In the genomic region with DNA sequence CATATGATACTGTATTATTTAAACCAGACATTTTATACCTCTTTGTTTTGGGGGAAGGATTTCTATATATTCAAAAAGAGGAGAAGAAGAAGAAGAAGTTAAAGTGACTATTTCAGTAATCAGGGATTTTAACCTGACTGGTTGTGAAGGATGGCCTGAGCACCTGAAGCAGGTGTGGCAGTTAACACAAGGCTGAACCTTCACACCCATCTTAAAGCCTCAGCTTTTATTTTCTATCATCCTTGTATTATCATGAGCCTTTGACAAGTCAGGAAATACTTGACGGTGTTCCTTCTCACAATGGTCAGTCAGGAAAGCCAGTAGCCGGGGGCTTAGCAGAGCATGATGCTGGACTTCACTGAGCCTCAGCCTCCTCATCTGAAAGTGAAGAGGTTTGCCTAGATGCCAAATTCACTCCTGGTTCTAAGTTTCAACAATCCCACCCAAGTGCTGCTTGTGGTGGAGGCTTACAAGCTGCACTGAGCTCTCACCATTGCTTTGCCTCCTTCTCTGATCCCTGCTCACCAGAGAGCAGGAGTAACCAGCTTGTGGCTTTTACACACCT, we compare ENCODE assay signal across 28 cellular contexts.
A peak's percentile ranks its signal among the peaks of the same experiment; 100 is the strongest.
DNase-seq lines count a peak whose midpoint lies in the region; ATAC-seq and TF ChIP-seq lines count a peak whose summit lies in the region.
"Had no signal": no experiment of that assay in that cellular context is flagged by ENCODE, and none has a peak within 500 bp of the region (broad histone marks: within the 10 kb centered on the region; RNA-seq: fewer than 3 reads in every experiment).

No MANE protein-coding gene starts in this region.

- H3K27me3 ChIP-seq in SK-N-SH (ENCODE audit: insufficient read depth), result no peaks in the 10 kb centered on the region
- H3K27me3 ChIP-seq in tibial artery, result no peaks in the 10 kb centered on the region
- H3K27me3 ChIP-seq: adrenal gland, BE2C, MG63, spleen had no signal

- no peaks in the 10 kb centered on the region for H3K9me3 ChIP-seq in SK-N-SH
- H3K9me3 ChIP-seq in tibial artery, result no peaks in the 10 kb centered on the region
- H3K9me3 ChIP-seq: adrenal gland, BE2C, HAP-1, MG63, psoas muscle, spleen had no signal

- H3K36me3 Mint-ChIP-seq in chondrocyte (ENCODE audit: low read depth), result no peaks in the 10 kb centered on the region

- peak overlapping the region; percentile 27; the same call in 1 of the 2 replicates for H3K9ac ChIP-seq in SK-N-SH

- peak overlapping the region; percentile 87 for H3K27ac Mint-ChIP-seq in chondrocyte (ENCODE audit: unreplicated experiment)
- H3K27ac Mint-ChIP-seq: stimulated activated naive CD8-positive, alpha-beta T cell treated with anti-CD3 and anti-CD28 coated beads, Interleukin-15, Interleukin-2, amounts not matched to agents 100 ng/mL and 50 ng/mL, for 24 hours; T-helper 1 cell treated with Interleukin-12 subunit alpha and Interleukin-12 subunit beta and Interleukin-4 antibody, amounts not matched to agents 30 μg/mL and 1 μg/mL, for 36 hours had no signal

- no peak for TF ChIP-seq EP300 in SK-N-SH (IDR thresholded peaks at IDR 0.05; ENCODE audit: borderline replicate concordance in 1 of 2, low read depth in 1 of 2, low read length in 1 of 2)

- intact Hi-C loops in left colon (cut with DNase I, micrococcal nuclease), result loop anchor here in 1 of 2 donors (10.0 kb wide), 3 partner anchors 108 to 988 kb away; no protein-coding TSS in a partner anchor
- intact Hi-C loops in tibial artery (cut with DNase I; ENCODE audit: low total_unique reads), result loop anchor here (5.0 kb wide), 3 partner anchors 51 to 106 kb away; no protein-coding TSS in a partner anchor

- DNase-seq in SK-N-SH, result no peak
- no peak for DNase-seq in chondrocyte (ENCODE audit: low spot score)
- no peak for DNase-seq in left colon
- DNase-seq in tibial artery, result no peak
- DNase-seq in NCI-H748 treated with DMSO at 0.1 percent for 48 hours (lab: John Stamatoyannopoulos, UW), result no peak
- DNase-seq in inferior parietal cortex (ENCODE audit: extremely low spot score), result no peak
- DNase-seq in Ammon's horn (ENCODE audit: low spot score), result no peak
- DNase-seq: activated CD4-positive, alpha-beta T cell treated with anti-CD3 and anti-CD28 coated beads, Interleukin-2, amount 50 U/mL, for 48 hours; activated gamma-delta T cell; adrenal gland; BE2C; central memory CD4-positive, alpha-beta T cell; COR-L47; left cardiac atrium; MG63; midbrain; NCI-H1436 treated with DMSO at 0.1 percent for 48 hours; nephron progenitor cell; psoas muscle; SHP77 treated with DMSO at 0.1 percent for 48 hours; spleen; stimulated activated CD4-positive, alpha-beta T cell treated with anti-CD3 and anti-CD28 coated beads, Interleukin-4, amount 100 ng/mL, for 24 hours; WERI-Rb-1 had no signal

- CTCF ChIA-PET in SK-N-SH (lab: Yijun Ruan, JAX), result interaction anchor here (1.1 to 1.4 kb wide), 3 partner anchors 9 to 720 kb away, joined by 3 read pairs; no protein-coding TSS in a partner anchor

- H3K27me3 Mint-ChIP-seq in chondrocyte (ENCODE audit: low read depth), result no peaks in the 10 kb centered on the region
- H3K27me3 Mint-ChIP-seq: stimulated activated naive CD8-positive, alpha-beta T cell treated with anti-CD3 and anti-CD28 coated beads, Interleukin-15, Interleukin-2, amounts not matched to agents 100 ng/mL and 50 ng/mL, for 24 hours had no signal

- H3K4me1 Mint-ChIP-seq in chondrocyte (ENCODE audit: low read depth), result peaks cover 93% of the 10 kb centered on the region

- H3K79me2 ChIP-seq in SK-N-SH (ENCODE audit: insufficient read depth), result peaks cover 5% of the 10 kb centered on the region; the same call in 1 of the 2 replicates

- H3K9me2 ChIP-seq in SK-N-SH, result no peaks in the 10 kb centered on the region

- H2AFZ ChIP-seq in SK-N-SH (ENCODE audit: low read depth), result no peak overlapping the region

- H3K4me2 ChIP-seq in SK-N-SH, result peak overlapping the region; percentile 0; the same call in 1 of the 2 replicates

- H3K27ac ChIP-seq in SK-N-SH (ENCODE audit: low read depth in 2 of 2, low read length in 1 of 2), result peak overlapping the region in 1 of 2 experiments; percentile 91; a peak in 2 of 4 replicates
- peak overlapping the region; percentile 69 to 78 for H3K27ac ChIP-seq in tibial artery
- H3K27ac ChIP-seq: 22Rv1, psoas muscle, spleen, WERI-Rb-1 had no signal

- no peak for TF ChIP-seq RAD21 in SK-N-SH (IDR thresholded peaks at IDR 0.05; ENCODE audit: low read length)

- TF ChIP-seq CTCF in SK-N-SH (IDR thresholded peaks at IDR 0.05), result no peak
- no peak for TF ChIP-seq CTCF in chondrocyte (IDR thresholded peaks at IDR 0.05)
- TF ChIP-seq CTCF in tibial artery (IDR thresholded peaks at IDR 0.05), result no peak

- 100% methylated on average over 2 of the region's 2 CpGs for WGBS in SK-N-SH (ENCODE audit: low lambda C conversion rate)

- H3K4me3 ChIP-seq in SK-N-SH (ENCODE audit: low read depth in 2 of 2, low read length in 1 of 2) (no peak overlapping the region), tibial artery (peak overlapping the region in 1 of 2 donors; percentile 1)
- H3K4me3 ChIP-seq: adrenal gland, HAP-1, MG63, psoas muscle, spleen had no signal

- H3K36me3 ChIP-seq in SK-N-SH (replicated peaks in 1 of 2; ENCODE audit: control insufficient read depth in 1 of 2, insufficient read depth in 2 of 2, low read length in 1 of 2) (no peaks in the 10 kb centered on the region), tibial artery (no peaks in the 10 kb centered on the region)
- H3K36me3 ChIP-seq: adrenal gland, HAP-1, MG63, WERI-Rb-1 had no signal

- ATAC-seq in SK-N-SH treated with all-trans-retinoic acid at 6 μM for 48 hours (no peak), left colon (peak; percentile 74)
- ATAC-seq: left cardiac atrium, psoas muscle had no signal

- H3F3A ChIP-seq in SK-N-SH (replicated peaks; ENCODE audit: insufficient read depth), result peaks cover 11% of the 10 kb centered on the region

- H3K4me3 Mint-ChIP-seq in chondrocyte (ENCODE audit: unreplicated experiment), result no peak overlapping the region
- H3K4me3 Mint-ChIP-seq: nephron progenitor cell; stimulated activated naive CD8-positive, alpha-beta T cell treated with anti-CD3 and anti-CD28 coated beads, Interleukin-15, Interleukin-2, amounts not matched to agents 100 ng/mL and 50 ng/mL, for 24 hours; T-helper 1 cell treated with Interleukin-12 subunit alpha and Interleukin-12 subunit beta and Interleukin-4 antibody, amounts not matched to agents 30 μg/mL and 1 μg/mL, for 36 hours had no signal

- no peaks in the 10 kb centered on the region for H4K20me1 ChIP-seq in SK-N-SH (ENCODE audit: insufficient read depth)

- POLR2A ChIA-PET in SK-N-SH (lab: Yijun Ruan, JAX), result no interaction called here

- H3K4me1 ChIP-seq in SK-N-SH (ENCODE audit: control insufficient read depth in 1 of 2, insufficient read depth in 2 of 2, low read depth in 1 of 2, low read length in 1 of 2), result peaks cover 2 to 27% of the 10 kb centered on the region in 2 experiments
- H3K4me1 ChIP-seq in tibial artery, result peaks cover 0 to 90% (median 47%) of the 10 kb centered on the region in 4 donors
- H3K4me1 ChIP-seq: adrenal gland, BE2C had no signal

- no peaks in the 10 kb centered on the region for H3K9me3 Mint-ChIP-seq in chondrocyte (ENCODE audit: low read depth)
- H3K9me3 Mint-ChIP-seq: stimulated activated naive CD8-positive, alpha-beta T cell treated with anti-CD3 and anti-CD28 coated beads, Interleukin-15, Interleukin-2, amounts not matched to agents 100 ng/mL and 50 ng/mL, for 24 hours; T-helper 1 cell treated with Interleukin-12 subunit alpha and Interleukin-12 subunit beta and Interleukin-4 antibody, amounts not matched to agents 30 μg/mL and 1 μg/mL, for 36 hours had no signal

TF ChIP-seq in SK-N-SH, 30 proteins besides CTCF, POLR2A, EP300 and RAD21:
- TF ChIP-seq POLR2AphosphoS5 (IDR thresholded peaks at IDR 0.05; ENCODE audit: low read depth, low read length), result no peak
- TF ChIP-seq, protein P1, sequence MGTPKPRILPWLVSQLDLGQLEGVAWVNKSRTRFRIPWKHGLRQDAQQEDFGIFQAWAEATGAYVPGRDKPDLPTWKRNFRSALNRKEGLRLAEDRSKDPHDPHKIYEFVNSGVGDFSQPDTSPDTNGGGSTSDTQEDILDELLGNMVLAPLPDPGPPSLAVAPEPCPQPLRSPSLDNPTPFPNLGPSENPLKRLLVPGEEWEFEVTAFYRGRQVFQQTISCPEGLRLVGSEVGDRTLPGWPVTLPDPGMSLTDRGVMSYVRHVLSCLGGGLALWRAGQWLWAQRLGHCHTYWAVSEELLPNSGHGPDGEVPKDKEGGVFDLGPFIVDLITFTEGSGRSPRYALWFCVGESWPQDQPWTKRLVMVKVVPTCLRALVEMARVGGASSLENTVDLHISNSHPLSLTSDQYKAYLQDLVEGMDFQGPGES (IDR thresholded peaks at IDR 0.05; ENCODE audit: low read depth, low read length), result no peak
- no peak for TF ChIP-seq FOXJ3 (CRISPR knock-in tag; IDR thresholded peaks at IDR 0.05)

TF ChIP-seq in SK-N-SH treated with all-trans-retinoic acid at 6 μM for 48 hours, 23 proteins besides CTCF, POLR2A, EP300 and RAD21:
- TF ChIP-seq ARNTL (CRISPR knock-in tag; IDR thresholded peaks at IDR 0.05; ENCODE audit: borderline replicate concordance, low read depth), result no peak
- no peak for TF ChIP-seq ZC3H10 (CRISPR knock-in tag; IDR thresholded peaks at IDR 0.05)
- TF ChIP-seq TCF4 (CRISPR knock-in tag; IDR thresholded peaks at IDR 0.05; ENCODE audit: borderline replicate concordance), result no peak
- TF ChIP-seq, protein P2, sequence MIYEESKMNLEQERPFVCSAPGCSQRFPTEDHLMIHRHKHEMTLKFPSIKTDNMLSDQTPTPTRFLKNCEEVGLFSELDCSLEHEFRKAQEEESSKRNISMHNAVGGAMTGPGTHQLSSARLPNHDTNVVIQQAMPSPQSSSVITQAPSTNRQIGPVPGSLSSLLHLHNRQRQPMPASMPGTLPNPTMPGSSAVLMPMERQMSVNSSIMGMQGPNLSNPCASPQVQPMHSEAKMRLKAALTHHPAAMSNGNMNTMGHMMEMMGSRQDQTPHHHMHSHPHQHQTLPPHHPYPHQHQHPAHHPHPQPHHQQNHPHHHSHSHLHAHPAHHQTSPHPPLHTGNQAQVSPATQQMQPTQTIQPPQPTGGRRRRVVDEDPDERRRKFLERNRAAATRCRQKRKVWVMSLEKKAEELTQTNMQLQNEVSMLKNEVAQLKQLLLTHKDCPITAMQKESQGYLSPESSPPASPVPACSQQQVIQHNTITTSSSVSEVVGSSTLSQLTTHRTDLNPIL (CRISPR knock-in tag; IDR thresholded peaks at IDR 0.05; ENCODE audit: low read depth), result no peak
- no peak for TF ChIP-seq ZNF70 (CRISPR knock-in tag; IDR thresholded peaks at IDR 0.05)
- TF ChIP-seq ESRRG (CRISPR knock-in tag; IDR thresholded peaks at IDR 0.05), result no peak
- TF ChIP-seq TOX (CRISPR knock-in tag; IDR thresholded peaks at IDR 0.05; ENCODE audit: borderline replicate concordance), result no peak
- no peak for TF ChIP-seq ISL1 (CRISPR knock-in tag; IDR thresholded peaks at IDR 0.05)
- no peak for TF ChIP-seq CSDC2 (CRISPR knock-in tag; IDR thresholded peaks at IDR 0.05)
